Comparison of ENCODE assay signal across 8 cellular contexts in the genomic region with DNA sequence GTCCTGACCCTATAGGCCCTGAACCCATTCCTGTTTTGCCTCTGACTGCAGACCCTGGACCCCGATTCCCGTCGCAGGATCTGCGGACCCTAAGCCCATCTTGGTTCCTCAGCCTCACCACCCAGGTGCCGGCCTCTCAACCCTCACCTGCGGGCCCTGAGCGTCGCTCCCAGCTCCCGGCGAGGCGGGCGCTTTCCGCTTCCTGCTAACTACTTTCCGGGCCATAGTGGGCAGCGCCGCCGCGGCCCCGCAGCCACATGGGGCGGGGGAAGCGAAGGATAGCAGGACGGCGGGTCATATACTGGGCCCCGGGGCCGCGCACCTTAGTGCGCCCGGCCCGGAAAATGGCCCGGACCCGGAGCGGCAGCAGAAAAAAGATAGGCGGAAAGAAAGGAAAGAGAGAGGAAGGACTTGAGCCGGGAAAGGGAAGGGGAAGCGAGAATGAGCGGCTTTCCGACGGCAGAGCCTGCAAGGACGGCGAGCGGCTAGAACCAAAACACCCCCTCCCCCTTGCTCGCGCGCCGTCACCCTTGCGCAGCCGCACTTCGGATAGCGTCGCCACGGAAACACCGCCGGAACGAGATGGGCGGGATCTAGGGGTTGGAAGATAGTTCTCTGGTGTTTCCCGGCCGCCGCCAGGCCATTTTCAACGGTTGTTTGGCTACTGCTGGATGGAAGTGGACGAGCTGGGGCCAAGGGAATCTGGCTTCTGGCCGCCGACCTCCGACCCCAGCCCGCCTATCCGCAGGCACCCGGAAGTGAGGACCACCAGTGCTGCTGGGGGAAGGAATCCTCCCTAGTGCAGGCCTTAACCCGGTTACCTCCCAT.
A peak's percentile ranks its signal among the peaks of the same experiment; 100 is the strongest.
DNase-seq lines count a peak whose midpoint lies in the region; ATAC-seq lines count a peak whose summit lies in the region.

A gene (minus strand): TSS at position 492 of the 828 bp plus-strand sequence. CDS start 267 bp downstream, at position 225.

- ATAC-seq in GM19035 (IDR thresholded peaks at IDR 0.05; ENCODE audit: unreplicated experiment) = peak; percentile 81
- peak; percentile 80 for ATAC-seq in HG03342 (IDR thresholded peaks at IDR 0.05; ENCODE audit: unreplicated experiment)

- H3K27ac ChIP-seq in cingulate gyrus (ENCODE audit: low read depth, low read length) = peak within 1 kb of the TSS; percentile 91

- peak; percentile 92 to 93 for DNase-seq in AML-193 (lab: John Stamatoyannopoulos, UW)
- DNase-seq in NCI-H446 (lab: John Stamatoyannopoulos, UW) = peak; percentile 91 to 92
- peak; percentile 87 for DNase-seq in activated CD4-positive, alpha-beta T cell treated with anti-CD3 and anti-CD28 coated beads for 4 hours
- DNase-seq in kidney glomerular epithelial cell (lab: John Stamatoyannopoulos, UW) = peak; percentile 81
- peak; percentile 81 to 88 for DNase-seq in stimulated activated CD4-positive, alpha-beta T cell treated with anti-CD3 and anti-CD28 coated beads, Interleukin-15, amount 100 ng/mL, for 48 hours (ENCODE audit: low read depth in 2 of 2)

Comparison
In these comparisons a context has a peak if more than half of its experiments do, and no peak if none do; other contexts are left out.
1. Peak in every context shown above with its lines: DNase-seq, ATAC-seq and H3K27ac ChIP-seq.